ENCODE assay signal across 18 cellular contexts in genomic region chr2:13821255-13821880, GRCh38.
DNase-seq lines count a peak whose midpoint lies in the region; ATAC-seq and TF ChIP-seq lines count a peak whose summit lies in the region.
"Had no signal": no experiment of that assay in that cellular context is flagged by ENCODE, and none has a peak within 500 bp of the region (broad histone marks: within the 10 kb centered on the region; RNA-seq: fewer than 3 reads in every experiment).

No MANE protein-coding gene starts in this region.

- ATAC-seq in GM19035 (IDR thresholded peaks at IDR 0.05; ENCODE audit: unreplicated experiment): no peak
- ATAC-seq: K562; sciatic nerve; stimulated activated effector memory CD8-positive, alpha-beta T cell treated with anti-CD3 and anti-CD28 coated beads, Interleukin-12 subunit alpha, Interleukin-12 subunit beta, amount 100 ng/mL, for 72 hours had no signal

- BruUV-seq in MCF 10A (replicated peaks; lab: Mats Ljungman, UMichigan): no TSS peak

- DNase-seq in MCF 10A (ENCODE audit: unreplicated experiment) (peak; percentile 33), breast epithelium (ENCODE audit: low spot score in 2 of 2) (no peak), adipocyte (ENCODE audit: low read depth) (peak; percentile 68), fibroblast of pulmonary artery (ENCODE audit: low read depth) (peak; percentile 94), uterus (no peak)
- no peak for DNase-seq in effector CD4-positive, alpha-beta T cell
- DNase-seq in activated CD4-positive, alpha-beta T cell treated with anti-CD3 and anti-CD28 coated beads, Interleukin-2, amount 10 ng/mL, durations not matched to agents 24 days and 14 days: no peak
- DNase-seq: activated CD4-positive, CD25-positive, alpha-beta regulatory T cell; activated naive CD8-positive, alpha-beta T cell treated with anti-CD3 and anti-CD28 coated beads, Interleukin-2, amount 10 ng/mL, durations not matched to agents 7 days and 5 days; activated T-cell treated with anti-CD3 and anti-CD28 coated beads for 4 hours; cortex of kidney; NCI-H1436; NCI-H510A had no signal

- no peaks in the 10 kb centered on the region for H3K36me3 Mint-ChIP-seq in MCF 10A (ENCODE audit: insufficient read depth, unreplicated experiment)
- H3K36me3 Mint-ChIP-seq in activated CD4-positive, alpha-beta T cell treated with anti-CD3 and anti-CD28 coated beads, Interleukin-2, amount 10 ng/mL, durations not matched to agents 24 days and 14 days (ENCODE audit: low read depth): no peaks in the 10 kb centered on the region
- H3K36me3 Mint-ChIP-seq: activated naive CD8-positive, alpha-beta T cell treated with anti-CD3 and anti-CD28 coated beads, Interleukin-2, amount 10 ng/mL, durations not matched to agents 7 days and 5 days; stimulated activated effector memory CD8-positive, alpha-beta T cell treated with anti-CD3 and anti-CD28 coated beads, Interleukin-12 subunit alpha, Interleukin-12 subunit beta, amount 100 ng/mL, for 72 hours had no signal

- no peaks in the 10 kb centered on the region for H3K27me3 Mint-ChIP-seq in MCF 10A (ENCODE audit: insufficient read depth, unreplicated experiment)
- no peaks in the 10 kb centered on the region for H3K27me3 Mint-ChIP-seq in activated CD4-positive, alpha-beta T cell treated with anti-CD3 and anti-CD28 coated beads, Interleukin-2, amount 10 ng/mL, durations not matched to agents 24 days and 14 days
- H3K27me3 Mint-ChIP-seq: activated naive CD8-positive, alpha-beta T cell treated with anti-CD3 and anti-CD28 coated beads, Interleukin-2, amount 10 ng/mL, durations not matched to agents 7 days and 5 days had no signal

- no peak overlapping the region for H3K4me3 Mint-ChIP-seq in MCF 10A (ENCODE audit: unreplicated experiment)
- no peak overlapping the region for H3K4me3 Mint-ChIP-seq in activated CD4-positive, alpha-beta T cell treated with anti-CD3 and anti-CD28 coated beads, Interleukin-2, amount 10 ng/mL, durations not matched to agents 24 days and 14 days
- H3K4me3 Mint-ChIP-seq: activated naive CD8-positive, alpha-beta T cell treated with anti-CD3 and anti-CD28 coated beads, Interleukin-2, amount 10 ng/mL, durations not matched to agents 7 days and 5 days; neural crest cell; stimulated activated effector memory CD8-positive, alpha-beta T cell treated with anti-CD3 and anti-CD28 coated beads, Interleukin-12 subunit alpha, Interleukin-12 subunit beta, amount 100 ng/mL, for 72 hours had no signal

- H3K4me3 ChIP-seq in breast epithelium (no peak overlapping the region), adipocyte (ENCODE audit: low read length) (no peak overlapping the region), fibroblast of pulmonary artery (replicated peaks; ENCODE audit: low read depth, low read length) (no peak overlapping the region), uterus (no peak overlapping the region)
- H3K4me3 ChIP-seq: K562 had no signal

- no peak overlapping the region for H3K27ac ChIP-seq in breast epithelium
- H3K27ac ChIP-seq in uterus: no peak overlapping the region

- no peak overlapping the region for H3K9ac ChIP-seq in adipocyte (ENCODE audit: low read length)

- H3K4me1 Mint-ChIP-seq in MCF 10A (ENCODE audit: insufficient read depth, unreplicated experiment): no peaks in the 10 kb centered on the region
- H3K4me1 Mint-ChIP-seq in activated CD4-positive, alpha-beta T cell treated with anti-CD3 and anti-CD28 coated beads, Interleukin-2, amount 10 ng/mL, durations not matched to agents 24 days and 14 days: no peaks in the 10 kb centered on the region
- H3K4me1 Mint-ChIP-seq: activated naive CD8-positive, alpha-beta T cell treated with anti-CD3 and anti-CD28 coated beads, Interleukin-2, amount 10 ng/mL, durations not matched to agents 7 days and 5 days; neural crest cell; stimulated activated effector memory CD8-positive, alpha-beta T cell treated with anti-CD3 and anti-CD28 coated beads, Interleukin-12 subunit alpha, Interleukin-12 subunit beta, amount 100 ng/mL, for 72 hours had no signal

- TF ChIP-seq CTCF in MCF 10A (IDR thresholded peaks at IDR 0.05; ENCODE audit: unreplicated experiment) (no peak), breast epithelium (IDR thresholded peaks at IDR 0.05) (no peak), fibroblast of pulmonary artery (IDR thresholded peaks at IDR 0.05; ENCODE audit: low read length, missing control alignments) (no peak), uterus (IDR thresholded peaks at IDR 0.05) (no peak)

- H3K27ac Mint-ChIP-seq in MCF 10A (ENCODE audit: low read depth, unreplicated experiment): no peak overlapping the region
- no peak overlapping the region for H3K27ac Mint-ChIP-seq in activated CD4-positive, alpha-beta T cell treated with anti-CD3 and anti-CD28 coated beads, Interleukin-2, amount 10 ng/mL, durations not matched to agents 24 days and 14 days
- H3K27ac Mint-ChIP-seq: activated naive CD8-positive, alpha-beta T cell treated with anti-CD3 and anti-CD28 coated beads, Interleukin-2, amount 10 ng/mL, durations not matched to agents 7 days and 5 days; stimulated activated effector memory CD8-positive, alpha-beta T cell treated with anti-CD3 and anti-CD28 coated beads, Interleukin-12 subunit alpha, Interleukin-12 subunit beta, amount 100 ng/mL, for 72 hours had no signal

- H3K27me3 ChIP-seq in breast epithelium: no peaks in the 10 kb centered on the region
- H3K27me3 ChIP-seq in adipocyte (replicated peaks; ENCODE audit: control insufficient read depth, insufficient read depth, low read length): no peaks in the 10 kb centered on the region
- no peaks in the 10 kb centered on the region for H3K27me3 ChIP-seq in uterus

- no peaks in the 10 kb centered on the region for H3K9me3 ChIP-seq in breast epithelium
- no peaks in the 10 kb centered on the region for H3K9me3 ChIP-seq in adipocyte (ENCODE audit: control insufficient read depth, low read length)
- no peaks in the 10 kb centered on the region for H3K9me3 ChIP-seq in uterus

- no peaks in the 10 kb centered on the region for H3K9me3 Mint-ChIP-seq in MCF 10A (ENCODE audit: unreplicated experiment)
- H3K9me3 Mint-ChIP-seq in activated CD4-positive, alpha-beta T cell treated with anti-CD3 and anti-CD28 coated beads, Interleukin-2, amount 10 ng/mL, durations not matched to agents 24 days and 14 days: no peaks in the 10 kb centered on the region
- H3K9me3 Mint-ChIP-seq: neural crest cell had no signal

- CTCF ChIA-PET in MCF 10A (lab: Yijun Ruan, JAX): interaction anchor here (0.6 to 0.7 kb wide), 2 partner anchors 26 to 69 kb away, joined by 3 to 4 read pairs; no protein-coding TSS in a partner anchor

- no peaks in the 10 kb centered on the region for H3K36me3 ChIP-seq in breast epithelium
- H3K36me3 ChIP-seq in adipocyte (ENCODE audit: control insufficient read depth, insufficient read depth, low read length, severe bottlenecking): no peaks in the 10 kb centered on the region
- no peaks in the 10 kb centered on the region for H3K36me3 ChIP-seq in uterus

- POLR2A ChIA-PET in MCF 10A (lab: Yijun Ruan, JAX): no interaction called here

- H3K4me1 ChIP-seq in breast epithelium (no peaks in the 10 kb centered on the region), adipocyte (ENCODE audit: control insufficient read depth, insufficient read depth, low read length) (peaks cover 15% of the 10 kb centered on the region), uterus (no peaks in the 10 kb centered on the region)

- no peak for TF ChIP-seq POLR2A in breast epithelium (IDR thresholded peaks at IDR 0.05)
- no peak for TF ChIP-seq POLR2A in uterus (IDR thresholded peaks at IDR 0.05)

- intact Hi-C loops in MCF 10A (cut with micrococcal nuclease) (no loop called here), breast epithelium (cut with DNase I; ENCODE audit: low total_unique reads) (no loop called here), uterus (cut with DNase I; ENCODE audit: low total_unique reads) (no loop called here)
- intact Hi-C loops in activated CD4-positive, alpha-beta T cell treated with anti-CD3 and anti-CD28 coated beads, Interleukin-2, amount 10 ng/mL, durations not matched to agents 24 days and 14 days (cut with micrococcal nuclease): no loop called here

Comparison
In these comparisons a context has a peak if more than half of its experiments do, and no peak if none do; other contexts are left out.
1. DNase-seq: peak in MCF 10A (single experiment), adipocyte (single experiment) and fibroblast of pulmonary artery (single experiment); none in breast epithelium (0 of 2), effector CD4-positive, alpha-beta T cell (single experiment), uterus (0 of 2) and activated CD4-positive, alpha-beta T cell treated with anti-CD3 and anti-CD28 coated beads, Interleukin-2, amount 10 ng/mL, durations not matched to agents 24 days and 14 days (single experiment).